ENCODE assay signal across 13 cellular contexts in the genomic region with DNA sequence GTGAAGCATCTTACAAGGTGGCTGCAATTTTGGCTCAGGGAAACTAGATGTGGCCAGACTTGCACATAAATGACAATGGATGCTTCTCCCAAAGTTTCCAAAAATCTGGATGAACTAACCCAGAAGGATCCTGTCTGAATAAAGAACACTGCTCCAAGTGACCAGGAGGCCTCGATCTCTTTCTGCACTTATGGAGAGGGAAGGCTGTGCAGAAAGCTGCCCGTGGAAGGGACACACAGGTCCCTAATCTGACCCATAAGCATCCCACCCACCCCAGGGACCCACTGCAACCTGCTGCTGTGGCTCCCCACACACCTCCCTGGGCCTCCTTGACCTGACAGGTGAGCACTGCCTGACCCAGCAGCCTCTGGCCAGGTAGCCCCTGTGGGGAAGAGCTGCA.
"Had no signal": no experiment of that assay in that cellular context is flagged by ENCODE, and none has a peak within 500 bp of the region (broad histone marks: within the 10 kb centered on the region; RNA-seq: fewer than 3 reads in every experiment).

No MANE protein-coding gene starts in this region.

- H3K27ac Mint-ChIP-seq: nephron had no signal

- DNase-seq: cortex of kidney, kidney glomerular epithelial cell had no signal

- H3K36me3 Mint-ChIP-seq: naive B cell had no signal

- H3K9me3 Mint-ChIP-seq: naive B cell, nephron had no signal

- H3K27me3 ChIP-seq: right lobe of liver had no signal

- H3K9me3 ChIP-seq: heart right ventricle, psoas muscle, right lobe of liver, stomach, thoracic aorta, transverse colon had no signal

- H3K4me3 ChIP-seq: heart right ventricle, psoas muscle, right lobe of liver, stomach, thoracic aorta, transverse colon had no signal

- H3K4me1 Mint-ChIP-seq: nephron had no signal

- H3K27ac ChIP-seq: heart right ventricle, psoas muscle, right lobe of liver, stomach, thoracic aorta, transverse colon had no signal

- FAIRE-seq: endometrium, frontal cortex, islet of Langerhans had no signal

- H3K4me3 Mint-ChIP-seq: nephron had no signal

- H3K36me3 ChIP-seq: heart right ventricle, right lobe of liver, stomach, thoracic aorta, transverse colon had no signal

- H3K4me1 ChIP-seq: psoas muscle, right lobe of liver, stomach, transverse colon had no signal
